15 cellular contexts compared by ENCODE assay signal in genomic region chr2:28709101-28709500, GRCh38. TPM values are rescaled to one million over a fixed set of nuclear protein-coding genes. Genes with fewer than 3 reads are reported as not detected.
DNase-seq lines count a peak whose midpoint lies in the region; ATAC-seq and TF ChIP-seq lines count a peak whose summit lies in the region.
"Had no signal": no experiment of that assay in that cellular context is flagged by ENCODE, and none has a peak within 500 bp of the region (broad histone marks: within the 10 kb centered on the region; RNA-seq: fewer than 3 reads in every experiment).

No MANE protein-coding gene starts in this region.

- H3K4me1 ChIP-seq in HEK293 (ENCODE audit: control insufficient read depth, insufficient read depth, low read length) (no peaks in the 10 kb centered on the region), PC-9 (replicated peaks; ENCODE audit: insufficient read depth) (peaks cover 59% of the 10 kb centered on the region)

- H3K9me2 ChIP-seq in PC-9 (ENCODE audit: insufficient read depth) = no peaks in the 10 kb centered on the region

- H3K4me3 ChIP-seq in HEK293 (ENCODE audit: low read depth, low read length) (no peak overlapping the region), PC-9 (no peak overlapping the region), fibroblast of villous mesenchyme (ENCODE audit: low read depth, low read length) (no peak overlapping the region)

- peaks cover 3% of the 10 kb centered on the region for H3K9me3 Mint-ChIP-seq in progenitor cell of endocrine pancreas (ENCODE audit: low read depth)
- H3K9me3 Mint-ChIP-seq in activated naive CD8-positive, alpha-beta T cell treated with anti-CD3 and anti-CD28 coated beads, Interleukin-2, amount 50 U/mL, for 24 hours = peaks cover 14% of the 10 kb centered on the region

- H3K36me3 ChIP-seq in HEK293 (ENCODE audit: control insufficient read depth in 2 of 2, insufficient read depth in 1 of 2, low read length in 2 of 2) (no peaks in the 10 kb centered on the region), PC-9 (ENCODE audit: low read depth) (no peaks in the 10 kb centered on the region)

- H3K4me2 ChIP-seq in PC-9 = peak overlapping the region; percentile 32

- CTCF ChIA-PET in HEK293 (lab: Yijun Ruan, JAX) (interaction anchor here (0.7 kb wide), 1 partner anchor 114 kb away, joined by 3 read pairs; no protein-coding TSS in a partner anchor), PC-9 (lab: Charles Lee) (no interaction called here)

- POLR2A ChIA-PET in HEK293 (lab: Yijun Ruan, JAX) (no interaction called here), PC-9 (lab: Charles Lee; ENCODE audit: unreplicated experiment) (no interaction called here)

- DNase-seq in PC-9 (peak in 1 of 2 experiments; percentile 67), fibroblast of villous mesenchyme (ENCODE audit: low read depth) (peak; percentile 74), progenitor cell of endocrine pancreas (ENCODE audit: low spot score, unreplicated experiment) (no peak), GF-D8 (lab: John Stamatoyannopoulos, UW) (no peak), medulla oblongata (ENCODE audit: extremely low spot score) (no peak)
- no peak for DNase-seq in activated naive CD8-positive, alpha-beta T cell treated with anti-CD3 and anti-CD28 coated beads, Interleukin-2, amount 50 U/mL, for 24 hours
- DNase-seq: activated CD4-positive, alpha-beta T cell treated with anti-CD3 and anti-CD28 coated beads, Interleukin-2, amount 10 ng/mL, durations not matched to agents 7 days and 5 days; activated effector memory CD4-positive, alpha-beta T cell treated with Interleukin-2 at 50 U/mL for 16 hours; CD4-positive, alpha-beta T cell; NCI-H1105 treated with DMSO at 0.1 percent for 48 hours; nucleus accumbens; stimulated activated CD4-positive, alpha-beta T cell treated with anti-CD3 and anti-CD28 coated beads, Interleukin-4, amount 100 ng/mL, for 1 hour had no signal

- peak overlapping the region; percentile 96 for H3K27ac Mint-ChIP-seq in progenitor cell of endocrine pancreas
- H3K27ac Mint-ChIP-seq in activated naive CD8-positive, alpha-beta T cell treated with anti-CD3 and anti-CD28 coated beads, Interleukin-2, amount 50 U/mL, for 24 hours = no peak overlapping the region
- H3K27ac Mint-ChIP-seq: activated CD4-positive, alpha-beta T cell treated with anti-CD3 and anti-CD28 coated beads, Interleukin-2, amount 10 ng/mL, durations not matched to agents 7 days and 5 days; CD4-positive, alpha-beta T cell; stimulated activated naive CD8-positive, alpha-beta T cell treated with anti-CD3 and anti-CD28 coated beads, Interleukin-15, Interleukin-2, amounts not matched to agents 100 ng/mL and 50 ng/mL, for 24 hours had no signal

- ATAC-seq in GM18909 (IDR thresholded peaks at IDR 0.05; ENCODE audit: poor library complexity, unreplicated experiment) = no peak
- no peak for ATAC-seq in activated naive CD8-positive, alpha-beta T cell treated with anti-CD3 and anti-CD28 coated beads, Interleukin-2, amount 50 U/mL, for 24 hours

- no peaks in the 10 kb centered on the region for H4K20me1 ChIP-seq in PC-9 (ENCODE audit: insufficient read depth)

- H3K27ac ChIP-seq in HEK293 (ENCODE audit: extremely low read depth, low read depth, low read length) (no peak overlapping the region), PC-9 (peak overlapping the region; percentile 22; the same call in 1 of the 2 replicates)

- no peaks in the 10 kb centered on the region for H3K27me3 ChIP-seq in PC-9 (ENCODE audit: insufficient read depth, low read depth)

- peaks cover 39% of the 10 kb centered on the region; the same call in 1 of the 2 replicates for H3F3A ChIP-seq in PC-9 (ENCODE audit: insufficient read depth, low read depth)

- peaks cover 8% of the 10 kb centered on the region for H3K4me1 Mint-ChIP-seq in progenitor cell of endocrine pancreas (ENCODE audit: low read depth)
- peaks cover 13% of the 10 kb centered on the region for H3K4me1 Mint-ChIP-seq in activated naive CD8-positive, alpha-beta T cell treated with anti-CD3 and anti-CD28 coated beads, Interleukin-2, amount 50 U/mL, for 24 hours

- H3K9me3 ChIP-seq in HEK293 (ENCODE audit: control insufficient read depth, insufficient read depth, low read depth, low read length) = no peaks in the 10 kb centered on the region; the same call in 1 of the 2 replicates
- no peaks in the 10 kb centered on the region for H3K9me3 ChIP-seq in PC-9 (ENCODE audit: insufficient read depth, low read depth)

- no peak overlapping the region for H2AFZ ChIP-seq in PC-9

- H3K79me2 ChIP-seq in PC-9 (ENCODE audit: low read depth) = no peaks in the 10 kb centered on the region

- intact Hi-C loops in PC-9 (cut with micrococcal nuclease; ENCODE audit: unreplicated experiment) = no loop called here

- no peak overlapping the region for H3K4me3 Mint-ChIP-seq in progenitor cell of endocrine pancreas (ENCODE audit: low read depth)
- H3K4me3 Mint-ChIP-seq in activated naive CD8-positive, alpha-beta T cell treated with anti-CD3 and anti-CD28 coated beads, Interleukin-2, amount 50 U/mL, for 24 hours = no peak overlapping the region
- H3K4me3 Mint-ChIP-seq: activated CD4-positive, alpha-beta T cell treated with anti-CD3 and anti-CD28 coated beads, Interleukin-2, amount 10 ng/mL, durations not matched to agents 7 days and 5 days; CD4-positive, alpha-beta T cell; stimulated activated naive CD8-positive, alpha-beta T cell treated with anti-CD3 and anti-CD28 coated beads, Interleukin-15, Interleukin-2, amounts not matched to agents 100 ng/mL and 50 ng/mL, for 24 hours had no signal

- H3K27me3 Mint-ChIP-seq in progenitor cell of endocrine pancreas = no peaks in the 10 kb centered on the region
- H3K27me3 Mint-ChIP-seq in activated naive CD8-positive, alpha-beta T cell treated with anti-CD3 and anti-CD28 coated beads, Interleukin-2, amount 50 U/mL, for 24 hours = no peaks in the 10 kb centered on the region
- H3K27me3 Mint-ChIP-seq: activated CD4-positive, alpha-beta T cell treated with anti-CD3 and anti-CD28 coated beads, Interleukin-2, amount 10 ng/mL, durations not matched to agents 7 days and 5 days; CD4-positive, alpha-beta T cell; stimulated activated naive CD8-positive, alpha-beta T cell treated with anti-CD3 and anti-CD28 coated beads, Interleukin-15, Interleukin-2, amounts not matched to agents 100 ng/mL and 50 ng/mL, for 24 hours had no signal

- BruUV-seq in PC-9 (replicated peaks; lab: Mats Ljungman, UMichigan) = no TSS peak

- H3K36me3 Mint-ChIP-seq in progenitor cell of endocrine pancreas (ENCODE audit: insufficient read depth) = no peaks in the 10 kb centered on the region
- H3K36me3 Mint-ChIP-seq in activated naive CD8-positive, alpha-beta T cell treated with anti-CD3 and anti-CD28 coated beads, Interleukin-2, amount 50 U/mL, for 24 hours (ENCODE audit: low read depth) = no peaks in the 10 kb centered on the region

- TF ChIP-seq CTCF in HEK293 (tag by site-specific recombination; IDR thresholded peaks at IDR 0.05) (no peak), PC-9 (conservative IDR thresholded peaks at IDR 0.05) (no peak), fibroblast of villous mesenchyme (IDR thresholded peaks at IDR 0.05; ENCODE audit: insufficient read depth, low read depth, low read length) (no peak), progenitor cell of endocrine pancreas (IDR thresholded peaks at IDR 0.05; ENCODE audit: unreplicated experiment) (no peak)

TF ChIP-seq in HEK293, 187 proteins besides CTCF, POLR2A, EP300 and RAD21:
- TF ChIP-seq SP7 (tag by site-specific recombination; IDR thresholded peaks at IDR 0.05) (peak; percentile 59; the same call in 1 of the 2 replicates), ZNF664 (tag by site-specific recombination; IDR thresholded peaks at IDR 0.05) (no peak)

RNA-seq across cellular contexts. Expression of gene PPP1CB, which starts 42.5 kb away (rescaled TPM):
- total RNA-seq in PC-9 (2021) (231 and 260 TPM in 2 replicates), fibroblast of villous mesenchyme (172 and 279 TPM in 2 replicates), progenitor cell of endocrine pancreas (192 and 193 TPM in 2 replicates)
